Comparison of ENCODE assay signal across 11 cellular contexts in the genomic region with DNA sequence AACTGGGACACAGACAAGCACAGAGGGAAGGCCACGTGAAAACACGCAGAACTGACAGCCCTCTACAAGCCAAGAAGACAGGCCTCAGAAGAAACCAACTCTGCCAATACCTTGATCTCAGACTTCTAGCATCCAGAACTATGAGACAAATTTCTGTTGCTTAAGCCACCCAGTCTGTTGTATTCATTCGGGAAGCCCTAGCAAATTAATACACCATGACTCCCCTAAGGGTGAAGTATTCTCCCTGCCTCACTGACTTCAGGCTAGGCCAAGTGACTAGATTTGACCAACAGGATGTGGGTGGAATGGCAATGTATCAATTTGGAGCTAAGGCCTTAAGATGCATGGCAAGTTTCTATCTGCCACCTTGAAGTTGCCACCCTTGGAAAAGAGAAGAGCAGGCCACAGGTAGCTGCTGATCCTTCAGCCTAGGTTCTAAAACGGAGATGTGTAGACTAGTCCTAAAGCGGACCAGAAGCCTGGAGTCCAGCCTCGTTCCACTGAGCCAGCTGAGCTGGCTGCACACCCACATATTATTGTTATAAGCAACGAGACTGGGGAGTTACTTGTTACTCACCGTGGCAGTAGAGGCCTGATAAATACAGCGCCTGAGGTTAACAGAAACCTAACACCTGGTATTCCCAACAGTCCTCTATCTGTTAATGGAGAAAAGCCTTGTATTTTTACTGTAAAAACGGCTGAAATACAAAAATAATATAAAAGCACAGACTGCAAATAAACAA. TPM values are rescaled to one million over a fixed set of nuclear protein-coding genes. Genes with fewer than 3 reads are reported as not detected.
DNase-seq lines count a peak whose midpoint lies in the region; TF ChIP-seq lines count a peak whose summit lies in the region.
"Had no signal": no experiment of that assay in that cellular context is flagged by ENCODE, and none has a peak within 500 bp of the region (broad histone marks: within the 10 kb centered on the region; RNA-seq: fewer than 3 reads in every experiment).

No MANE protein-coding gene starts in this region.

- peak; percentile 8 for DNase-seq in ACHN
- peak; percentile 16 for DNase-seq in NAMALWA (ENCODE audit: low spot score)
- DNase-seq in epithelial cell of prostate (ENCODE audit: low read depth, low spot score) = no peak
- DNase-seq in osteocyte (ENCODE audit: extremely low spot score, unreplicated experiment) = no peak
- no peak for DNase-seq in RPMI8226
- no peak for DNase-seq in NCI-H774 (lab: John Stamatoyannopoulos, UW)
- no peak for DNase-seq in 8988T
- no peak for DNase-seq in activated CD4-positive, alpha-beta T cell treated with anti-CD3 and anti-CD28 coated beads, Interleukin-2, amount 50 U/mL, for 4 hours
- DNase-seq: activated effector memory CD4-positive, alpha-beta T cell treated with Interleukin-2 at 50 U/mL for 16 hours; foreskin keratinocyte had no signal

- TF ChIP-seq CTCF in osteocyte (IDR thresholded peaks at IDR 0.05) = no peak

- H3K4me1 Mint-ChIP-seq in osteocyte (ENCODE audit: unreplicated experiment) = peaks cover 49% of the 10 kb centered on the region

- H3K27ac ChIP-seq in epithelial cell of prostate = peak overlapping the region; percentile 89
- H3K27ac ChIP-seq: foreskin keratinocyte had no signal

- no peaks in the 10 kb centered on the region for H3K27me3 Mint-ChIP-seq in osteocyte (ENCODE audit: unreplicated experiment)
- H3K27me3 Mint-ChIP-seq: stimulated activated naive CD8-positive, alpha-beta T cell treated with anti-CD3 and anti-CD28 coated beads, Interleukin-15, Interleukin-2, amounts not matched to agents 100 ng/mL and 50 ng/mL, for 24 hours had no signal

- H3K9me3 Mint-ChIP-seq in osteocyte (ENCODE audit: unreplicated experiment) = no peaks in the 10 kb centered on the region
- H3K9me3 Mint-ChIP-seq: stimulated activated naive CD8-positive, alpha-beta T cell treated with anti-CD3 and anti-CD28 coated beads, Interleukin-15, Interleukin-2, amounts not matched to agents 100 ng/mL and 50 ng/mL, for 24 hours had no signal

- in situ Hi-C loops in ACHN (cut with HindIII; ENCODE audit: low pct_ligation_motif_present, low pct_unique_long_range_greater_than_20kb, low sequenced_read_pairs) = no loop called here

- peaks cover 28% of the 10 kb centered on the region for H3K36me3 Mint-ChIP-seq in osteocyte (ENCODE audit: unreplicated experiment)

- H3K4me3 Mint-ChIP-seq in osteocyte (ENCODE audit: unreplicated experiment) = no peak overlapping the region

- peak overlapping the region; percentile 90 for H3K27ac Mint-ChIP-seq in osteocyte (ENCODE audit: unreplicated experiment)

RNA-seq across cellular contexts. Expression of gene SCARB2, which starts 16.5 kb away (rescaled TPM):
- total RNA-seq in osteocyte = 179 and 187 TPM in 2 replicates

RNA-seq across cellular contexts. Expression of gene NUP54, which starts 49.0 kb away (rescaled TPM):
- total RNA-seq in osteocyte = 36.7 and 37.8 TPM in 2 replicates

RNA-seq across cellular contexts. Expression of gene FAM47E, which starts 54.3 kb away (rescaled TPM):
- total RNA-seq in osteocyte = 0.55 and 0.70 TPM in 2 replicates
- total RNA-seq: foreskin keratinocyte had no signal

Comparison
In these comparisons a context has a peak if more than half of its experiments do, and no peak if none do; other contexts are left out.
1. DNase-seq: peak in ACHN (single experiment) and NAMALWA (single experiment); none in epithelial cell of prostate (single experiment), osteocyte (single experiment), RPMI8226 (single experiment), NCI-H774 (single experiment), 8988T (single experiment) and activated CD4-positive, alpha-beta T cell treated with anti-CD3 and anti-CD28 coated beads, Interleukin-2, amount 50 U/mL, for 4 hours (0 of 2).